Comparison of ENCODE assay signal across 8 cellular contexts in genomic region chr2:231677632-231678104, GRCh38. TPM values are rescaled to one million over a fixed set of nuclear protein-coding genes. Genes with fewer than 3 reads are reported as not detected.
DNase-seq lines count a peak whose midpoint lies in the region; ATAC-seq and TF ChIP-seq lines count a peak whose summit lies in the region.

No MANE protein-coding gene starts in this region.

- H3K4me1 ChIP-seq in heart left ventricle: peaks cover 5 to 47% (median 30%) of the 10 kb centered on the region in 12 donors

- peak; percentile 89 for TF ChIP-seq CTCF in GM12874 (IDR thresholded peaks at IDR 0.05; ENCODE audit: insufficient read depth, low read depth, low read length)
- peak; percentile 93 for TF ChIP-seq CTCF in SU-DHL-6 (IDR thresholded peaks at IDR 0.05; ENCODE audit: insufficient read depth, low read length, poor library complexity, severe bottlenecking)
- TF ChIP-seq CTCF in heart left ventricle (IDR thresholded peaks at IDR 0.05): peak; percentile 86 to 93 (median 89)

- H3K27ac ChIP-seq in SU-DHL-6 (ENCODE audit: low read depth, low read length): peak overlapping the region; percentile 100
- H3K27ac ChIP-seq in heart left ventricle: no peak overlapping the region

- no peak for TF ChIP-seq POLR2A in heart left ventricle (IDR thresholded peaks at IDR 0.05)

- peaks cover 8% of the 10 kb centered on the region for H3K4me1 Mint-ChIP-seq in activated naive CD8-positive, alpha-beta T cell treated with anti-CD3 and anti-CD28 coated beads for 36 hours

- H3K9me2 ChIP-seq in SU-DHL-6 (replicated peaks; ENCODE audit: insufficient read depth, low read length): no peaks in the 10 kb centered on the region

- H3K4me2 ChIP-seq in SU-DHL-6 (ENCODE audit: low read depth, low read length, poor library complexity, severe bottlenecking): peak overlapping the region; percentile 38

- H3K27ac Mint-ChIP-seq in activated naive CD8-positive, alpha-beta T cell treated with anti-CD3 and anti-CD28 coated beads for 36 hours: no peak overlapping the region

- WGBS in heart left ventricle, 4 donors: 1 to 2% (median 2%) methylated on average over 8 of the region's 8 CpGs

- H3K9me3 ChIP-seq in SU-DHL-6 (ENCODE audit: insufficient read depth, low read length) (no peaks in the 10 kb centered on the region), heart left ventricle (no peaks in the 10 kb centered on the region)

- DNase-seq in NCI-H128 (lab: John Stamatoyannopoulos, UW; ENCODE audit: unreplicated experiment) (peak; percentile 20), heart left ventricle (peak; percentile 75 to 85 (median 79)), retina (peak; percentile 93)
- peak; percentile 75 for DNase-seq in activated naive CD8-positive, alpha-beta T cell treated with anti-CD3 and anti-CD28 coated beads for 36 hours

- H3K79me2 ChIP-seq in SU-DHL-6 (ENCODE audit: insufficient read depth, low read length): peaks cover 4% of the 10 kb centered on the region; the same call in 1 of the 2 replicates

- H3F3A ChIP-seq in SU-DHL-6 (ENCODE audit: insufficient read depth): peaks cover 84% of the 10 kb centered on the region

- H2AFZ ChIP-seq in SU-DHL-6 (ENCODE audit: low read depth, low read length, severe bottlenecking): no peak overlapping the region

- intact Hi-C loops in heart left ventricle (cut with DNase I): loop anchor here in 6 of 10 donors (1.0 to 2.0 kb wide), 4 partner anchors 37 to 65 kb away; no protein-coding TSS in a partner anchor

- no peaks in the 10 kb centered on the region for H3K36me3 ChIP-seq in SU-DHL-6 (ENCODE audit: low read length)
- H3K36me3 ChIP-seq in heart left ventricle: no peaks in the 10 kb centered on the region

- H3K36me3 Mint-ChIP-seq in activated naive CD8-positive, alpha-beta T cell treated with anti-CD3 and anti-CD28 coated beads for 36 hours: no peaks in the 10 kb centered on the region

- ATAC-seq in heart left ventricle (peak in 2 of 4 donors; percentile 11 to 13), GM21367 (IDR thresholded peaks at IDR 0.05; ENCODE audit: unreplicated experiment) (no peak), GM21390 (IDR thresholded peaks at IDR 0.05; ENCODE audit: unreplicated experiment) (no peak)

- H3K4me3 ChIP-seq in SU-DHL-6 (ENCODE audit: insufficient read depth, low read length, poor library complexity, severe bottlenecking): no peak overlapping the region
- H3K4me3 ChIP-seq in heart left ventricle: no peak overlapping the region

- peak overlapping the region; percentile 15 for H3K4me3 Mint-ChIP-seq in activated naive CD8-positive, alpha-beta T cell treated with anti-CD3 and anti-CD28 coated beads for 36 hours

- H3K9me3 Mint-ChIP-seq in activated naive CD8-positive, alpha-beta T cell treated with anti-CD3 and anti-CD28 coated beads for 36 hours: no peaks in the 10 kb centered on the region

- H3K27me3 ChIP-seq in SU-DHL-6 (ENCODE audit: low read length): no peaks in the 10 kb centered on the region
- no peaks in the 10 kb centered on the region for H3K27me3 ChIP-seq in heart left ventricle

- H3K9ac ChIP-seq in SU-DHL-6 (ENCODE audit: low read length): peak overlapping the region; percentile 33; the same call in 1 of the 2 replicates

- no peaks in the 10 kb centered on the region for H4K20me1 ChIP-seq in SU-DHL-6 (ENCODE audit: low read depth, low read length)

- peaks cover 26% of the 10 kb centered on the region for H3K27me3 Mint-ChIP-seq in activated naive CD8-positive, alpha-beta T cell treated with anti-CD3 and anti-CD28 coated beads for 36 hours

RNA-seq across cellular contexts. Expression of gene PTMA, which starts 30.7 kb away (rescaled TPM):
- total RNA-seq in activated naive CD8-positive, alpha-beta T cell treated with anti-CD3 and anti-CD28 coated beads for 36 hours: 1,000 to 10,000 TPM; 2,595 to 2,627 TPM
- total RNA-seq in heart left ventricle: 100 to 1,000 TPM; 143 to 409 (median 200) TPM
- 100 to 1,000 TPM; 403 to 707 TPM for polyA plus RNA-seq in heart left ventricle

Comparison
In these comparisons a context has a peak if more than half of its experiments do, and no peak if none do; other contexts are left out.
1. DNase-seq: peak in every context shown above with its lines; median percentile 93 in retina; 79 in heart left ventricle; 75 in activated naive CD8-positive, alpha-beta T cell treated with anti-CD3 and anti-CD28 coated beads for 36 hours; 20 in NCI-H128.
2. RNA of gene PTMA, which starts 30.7 kb away (total RNA-seq): 2,595 to 2,627 TPM in activated naive CD8-positive, alpha-beta T cell treated with anti-CD3 and anti-CD28 coated beads for 36 hours; 143 to 409 TPM in heart left ventricle; every median in the first group is over 4 times any median in the second.
3. Peak in every context shown above with its lines, with median percentiles within 50 percentile points of each other: CTCF ChIP-seq.